Comparison of ENCODE assay signal across 9 cellular contexts in genomic region chr6:161169690-161170089, GRCh38.
DNase-seq lines count a peak whose midpoint lies in the region; ATAC-seq, FAIRE-seq and TF ChIP-seq lines count a peak whose summit lies in the region.
"Had no signal": no experiment of that assay in that cellular context is flagged by ENCODE, and none has a peak within 500 bp of the region (broad histone marks: within the 10 kb centered on the region; RNA-seq: fewer than 3 reads in every experiment).

No MANE protein-coding gene starts in this region.

- no peak overlapping the region for H2AFZ ChIP-seq in astrocyte (ENCODE audit: low read depth, low read length)

- peaks cover 27% of the 10 kb centered on the region for H3K4me1 Mint-ChIP-seq in astrocyte (ENCODE audit: low read depth, unreplicated experiment)
- H3K4me1 Mint-ChIP-seq: activated CD8-positive, alpha-beta memory T cell treated with anti-CD3 and anti-CD28 coated beads, Interleukin-2, amount 10 ng/mL, durations not matched to agents 7 days and 5 days had no signal

- no peak for TF ChIP-seq CTCF in astrocyte (IDR thresholded peaks at IDR 0.05; ENCODE audit: insufficient read depth, low read depth, low read length)

- H3K36me3 ChIP-seq in astrocyte (ENCODE audit: insufficient read depth, low read length) = peaks cover 7% of the 10 kb centered on the region

- peak overlapping the region; percentile 49 for H3K9ac ChIP-seq in astrocyte (ENCODE audit: low read length)

- no peak overlapping the region for H3K4me3 ChIP-seq in astrocyte (ENCODE audit: insufficient read depth, low read depth, low read length)

- no peaks in the 10 kb centered on the region for H3K9me3 ChIP-seq in astrocyte (ENCODE audit: insufficient read depth, low read depth, low read length)

- no peak for FAIRE-seq in astrocyte (lab: Jason Lieb, UNC)

- H3K27me3 Mint-ChIP-seq in astrocyte (ENCODE audit: low read depth, unreplicated experiment) = no peaks in the 10 kb centered on the region
- H3K27me3 Mint-ChIP-seq: activated CD8-positive, alpha-beta memory T cell treated with anti-CD3 and anti-CD28 coated beads, Interleukin-2, amount 10 ng/mL, durations not matched to agents 7 days and 5 days had no signal

- ATAC-seq in GM19467 (IDR thresholded peaks at IDR 0.05; ENCODE audit: unreplicated experiment) (no peak), HG03175 (IDR thresholded peaks at IDR 0.05; ENCODE audit: unreplicated experiment) (no peak), GM18873 (IDR thresholded peaks at IDR 0.05; ENCODE audit: low FRiP score, unreplicated experiment) (no peak)
- ATAC-seq: activated CD8-positive, alpha-beta memory T cell treated with anti-CD3 and anti-CD28 coated beads, Interleukin-2, amount 10 ng/mL, durations not matched to agents 7 days and 5 days had no signal

- no peak overlapping the region for H3K4me3 Mint-ChIP-seq in astrocyte (ENCODE audit: unreplicated experiment)
- H3K4me3 Mint-ChIP-seq: activated CD8-positive, alpha-beta memory T cell treated with anti-CD3 and anti-CD28 coated beads, Interleukin-2, amount 10 ng/mL, durations not matched to agents 7 days and 5 days had no signal

- H3K27ac ChIP-seq in astrocyte (ENCODE audit: low read depth, low read length) = peak overlapping the region; percentile 84

- peak; percentile 84 for DNase-seq in DMS79 treated with DMSO at 0.1 percent for 48 hours (lab: John Stamatoyannopoulos, UW)
- peak; percentile 69 for DNase-seq in NCI-H2029 (lab: John Stamatoyannopoulos, UW)
- DNase-seq in astrocyte (ENCODE audit: low read depth) = peak; percentile 75
- DNase-seq in mucosa of gallbladder (ENCODE audit: low spot score) = peak; percentile 58
- DNase-seq in KG1 (lab: John Stamatoyannopoulos, UW) = no peak
- DNase-seq: activated CD8-positive, alpha-beta memory T cell treated with anti-CD3 and anti-CD28 coated beads, Interleukin-2, amount 10 ng/mL, durations not matched to agents 7 days and 5 days had no signal

- peaks cover 23% of the 10 kb centered on the region for H3K4me1 ChIP-seq in astrocyte (ENCODE audit: insufficient read depth, low read length)

- peaks cover 5% of the 10 kb centered on the region for H4K20me1 ChIP-seq in astrocyte (ENCODE audit: insufficient read depth, low read length)

- H3K27ac Mint-ChIP-seq in astrocyte (ENCODE audit: unreplicated experiment) = no peak overlapping the region
- H3K27ac Mint-ChIP-seq: activated CD8-positive, alpha-beta memory T cell treated with anti-CD3 and anti-CD28 coated beads, Interleukin-2, amount 10 ng/mL, durations not matched to agents 7 days and 5 days had no signal

- H3K27me3 ChIP-seq in astrocyte (ENCODE audit: insufficient read depth, low read length) = no peaks in the 10 kb centered on the region

- peak overlapping the region; percentile 17 for H3K4me2 ChIP-seq in astrocyte (ENCODE audit: low read length)

- H3K9me3 Mint-ChIP-seq in astrocyte (ENCODE audit: unreplicated experiment) = no peaks in the 10 kb centered on the region

- peaks cover 3% of the 10 kb centered on the region for H3K79me2 ChIP-seq in astrocyte (ENCODE audit: insufficient read depth, low read length)

- peaks cover 19% of the 10 kb centered on the region for H3K36me3 Mint-ChIP-seq in astrocyte (ENCODE audit: low read depth, unreplicated experiment)
- H3K36me3 Mint-ChIP-seq: activated CD8-positive, alpha-beta memory T cell treated with anti-CD3 and anti-CD28 coated beads, Interleukin-2, amount 10 ng/mL, durations not matched to agents 7 days and 5 days had no signal
